ENCODE assay signal across 20 cellular contexts in genomic region chr16:87067890-87068289, GRCh38.
"Had no signal": no experiment of that assay in that cellular context is flagged by ENCODE, and none has a peak within 500 bp of the region (broad histone marks: within the 10 kb centered on the region; RNA-seq: fewer than 3 reads in every experiment).

No MANE protein-coding gene starts in this region.

- H3K9me3 Mint-ChIP-seq: activated naive CD4-positive, alpha-beta T cell treated with anti-CD3 and anti-CD28 coated beads, Interleukin-2, amount 10 ng/mL, durations not matched to agents 7 days and 5 days; activated T-cell treated with anti-CD3 and anti-CD28 coated beads, Interleukin-2, amount 50 U/mL, for 72 hours; dendritic cell treated with granulocyte-macrophage colony-stimulating factor and Interleukin-4, amounts not matched to agents 40 ng/mL and 50 ng/mL, for 4 days; WTC11 had no signal

- DNase-seq: activated CD4-positive, alpha-beta T cell treated with anti-CD3 and anti-CD28 coated beads for 36 hours; activated CD4-positive, alpha-beta T cell treated with anti-CD3 and anti-CD28 coated beads, Interleukin-2, amount 50 U/mL, for 48 hours; activated effector memory CD4-positive, alpha-beta T cell treated with Interleukin-2 at 50 U/mL for 16 hours; activated naive CD4-positive, alpha-beta T cell treated with anti-CD3 and anti-CD28 coated beads, Interleukin-2, amount 10 ng/mL, durations not matched to agents 7 days and 5 days; activated T-cell treated with anti-CD3 and anti-CD28 coated beads, Interleukin-2, amount 50 U/mL, for 72 hours; body of pancreas; effector CD8-positive, alpha-beta T cell; foreskin melanocyte; glutamatergic neuron; left ventricle myocardium superior; mammary epithelial cell; stimulated activated CD4-positive, alpha-beta T cell treated with anti-CD3 and anti-CD28 coated beads, Interleukin-12 subunit alpha, Interleukin-12 subunit beta, amount 100 ng/mL, for 4 hours; stimulated activated CD4-positive, alpha-beta T cell treated with anti-CD3 and anti-CD28 coated beads, Interleukin-4, amount 100 ng/mL, for 4 hours; stimulated activated naive CD8-positive, alpha-beta T cell treated with anti-CD3 and anti-CD28 coated beads, Interleukin-15, Interleukin-2, amounts not matched to agents 100 U/mL and 50 U/mL, for 24 hours; T-helper 9 cell; upper lobe of left lung had no signal

- H3K27me3 ChIP-seq: body of pancreas, cardiac muscle cell, upper lobe of left lung had no signal

- H3K36me3 ChIP-seq: cardiac muscle cell, upper lobe of left lung had no signal

- H3K9me3 ChIP-seq: body of pancreas, upper lobe of left lung had no signal

- H3K4me1 Mint-ChIP-seq: activated CD4-positive, alpha-beta T cell treated with anti-CD3 and anti-CD28 coated beads for 36 hours; activated naive CD4-positive, alpha-beta T cell treated with anti-CD3 and anti-CD28 coated beads, Interleukin-2, amount 10 ng/mL, durations not matched to agents 7 days and 5 days had no signal

- H3K27ac Mint-ChIP-seq: activated CD4-positive, alpha-beta T cell treated with anti-CD3 and anti-CD28 coated beads for 36 hours; activated naive CD4-positive, alpha-beta T cell treated with anti-CD3 and anti-CD28 coated beads, Interleukin-2, amount 10 ng/mL, durations not matched to agents 7 days and 5 days; activated T-cell treated with anti-CD3 and anti-CD28 coated beads, Interleukin-2, amount 50 U/mL, for 72 hours; dendritic cell treated with granulocyte-macrophage colony-stimulating factor and Interleukin-4, amounts not matched to agents 40 ng/mL and 50 ng/mL, for 4 days had no signal

- H3K4me3 ChIP-seq: body of pancreas, cardiac muscle cell, hepatocyte, upper lobe of left lung had no signal

- H3K27ac ChIP-seq: body of pancreas, cardiac muscle cell, hepatocyte, upper lobe of left lung had no signal

- ATAC-seq: activated CD4-positive, alpha-beta T cell treated with anti-CD3 and anti-CD28 coated beads for 36 hours; activated T-cell treated with anti-CD3 and anti-CD28 coated beads, Interleukin-2, amount 50 U/mL, for 72 hours; body of pancreas; left ventricle myocardium superior; stimulated activated naive CD8-positive, alpha-beta T cell treated with anti-CD3 and anti-CD28 coated beads, Interleukin-15, Interleukin-2, amounts not matched to agents 100 U/mL and 50 U/mL, for 24 hours; WTC11 had no signal

- H3K36me3 Mint-ChIP-seq: activated naive CD4-positive, alpha-beta T cell treated with anti-CD3 and anti-CD28 coated beads, Interleukin-2, amount 10 ng/mL, durations not matched to agents 7 days and 5 days; WTC11 had no signal

- H3K4me3 Mint-ChIP-seq: activated CD4-positive, alpha-beta T cell treated with anti-CD3 and anti-CD28 coated beads for 36 hours; activated naive CD4-positive, alpha-beta T cell treated with anti-CD3 and anti-CD28 coated beads, Interleukin-2, amount 10 ng/mL, durations not matched to agents 7 days and 5 days; activated T-cell treated with anti-CD3 and anti-CD28 coated beads, Interleukin-2, amount 50 U/mL, for 72 hours; dendritic cell treated with granulocyte-macrophage colony-stimulating factor and Interleukin-4, amounts not matched to agents 40 ng/mL and 50 ng/mL, for 4 days; WTC11 had no signal
